Comparison of ENCODE assay signal across 9 cellular contexts in the genomic region with DNA sequence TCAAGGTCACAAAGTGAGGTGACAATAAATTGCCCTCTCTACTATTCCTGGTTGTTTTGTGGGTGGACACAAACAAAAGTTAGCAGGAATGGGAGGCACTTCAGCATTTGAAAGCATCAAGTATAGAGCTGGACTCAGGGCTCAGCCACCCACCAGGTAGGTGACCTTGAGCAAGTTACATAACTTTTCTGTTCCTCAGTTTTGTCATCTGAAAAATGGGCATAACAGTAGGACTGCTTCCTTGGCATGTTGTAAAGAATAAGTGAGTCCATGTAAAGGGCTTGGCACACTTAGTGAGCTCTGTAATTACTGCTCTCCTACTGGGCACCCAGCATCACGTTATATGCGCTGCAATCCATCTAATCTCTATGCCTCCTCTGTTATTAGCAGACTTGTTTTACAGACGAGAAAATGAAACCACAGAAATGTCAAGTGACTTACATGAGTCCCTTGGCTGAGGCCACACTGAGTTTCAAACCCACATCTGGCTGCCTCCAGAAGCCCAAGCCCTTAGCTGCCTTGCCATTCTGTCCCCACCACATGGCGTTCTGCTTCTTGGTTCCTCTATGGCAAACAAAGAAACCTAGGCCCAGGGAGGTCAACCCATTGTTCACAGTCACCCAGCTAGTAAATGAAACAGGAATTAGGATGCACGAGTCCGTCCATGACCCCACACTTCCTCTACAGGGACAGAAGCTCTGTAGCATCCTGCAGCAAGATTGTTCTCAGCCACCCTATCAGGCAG.
DNase-seq lines count a peak whose midpoint lies in the region; ATAC-seq, FAIRE-seq and TF ChIP-seq lines count a peak whose summit lies in the region.
"Had no signal": no experiment of that assay in that cellular context is flagged by ENCODE, and none has a peak within 500 bp of the region (broad histone marks: within the 10 kb centered on the region; RNA-seq: fewer than 3 reads in every experiment).

No MANE protein-coding gene starts in this region.

- H3K4me1 ChIP-seq in hepatocyte (ENCODE audit: insufficient read depth) = no peaks in the 10 kb centered on the region

- H3K9me3 ChIP-seq in hepatocyte (ENCODE audit: low read depth) = no peaks in the 10 kb centered on the region
- H3K9me3 ChIP-seq: SK-N-SH had no signal

- no peak for TF ChIP-seq CTCF in bronchial epithelial cell (IDR thresholded peaks at IDR 0.05; ENCODE audit: insufficient read depth, low read length, severe bottlenecking)
- no peak for TF ChIP-seq CTCF in hepatocyte (IDR thresholded peaks at IDR 0.05; ENCODE audit: poor library complexity)
- no peak for TF ChIP-seq CTCF in D721Med (IDR thresholded peaks at IDR 0.05; ENCODE audit: insufficient read depth, missing control alignments)

- no peaks in the 10 kb centered on the region for H4K20me1 ChIP-seq in hepatocyte (ENCODE audit: insufficient read depth, poor library complexity, severe bottlenecking)

- WGBS in hepatocyte (ENCODE audit: low lambda C conversion rate, missing lambda C conversion rate) = 83% methylated on average over 6 of the region's 6 CpGs

- FAIRE-seq in bronchial epithelial cell (lab: Jason Lieb, UNC) (peak; percentile 66), D721Med (lab: Jason Lieb, UNC) (no peak)

- no peaks in the 10 kb centered on the region for H3K79me2 ChIP-seq in hepatocyte

- H3K9me2 ChIP-seq in hepatocyte (replicated peaks; ENCODE audit: insufficient read depth) = no peaks in the 10 kb centered on the region
- H3K9me2 ChIP-seq: SK-N-SH had no signal

- no peaks in the 10 kb centered on the region for H3K36me3 ChIP-seq in bronchial epithelial cell (ENCODE audit: control insufficient read depth, insufficient read depth, low read length)
- no peaks in the 10 kb centered on the region for H3K36me3 ChIP-seq in hepatocyte (replicated peaks; ENCODE audit: insufficient read depth, low read depth)

- peaks cover 3% of the 10 kb centered on the region for H3K27me3 ChIP-seq in bronchial epithelial cell (ENCODE audit: control insufficient read depth, insufficient read depth, low read length)
- H3K27me3 ChIP-seq in hepatocyte = peaks cover 20% of the 10 kb centered on the region

- H2AFZ ChIP-seq in hepatocyte = no peak overlapping the region

- DNase-seq in bronchial epithelial cell (ENCODE audit: low read depth) (no peak), ureter (ENCODE audit: low spot score) (no peak), hepatocyte (ENCODE audit: low spot score) (no peak), D721Med (ENCODE audit: insufficient read length, low spot score) (no peak), activated gamma-delta T cell treated with Interleukin-2 at 50 U/mL for 16 hours (no peak)
- DNase-seq: SK-N-SH had no signal

- H3K4me3 ChIP-seq in bronchial epithelial cell (ENCODE audit: low read depth, low read length) = no peak overlapping the region
- no peak overlapping the region for H3K4me3 ChIP-seq in hepatocyte

- ATAC-seq in GM18498 (IDR thresholded peaks at IDR 0.05; ENCODE audit: unreplicated experiment) = peak; percentile 77
- peak; percentile 85 for ATAC-seq in GM21390 (IDR thresholded peaks at IDR 0.05; ENCODE audit: unreplicated experiment)
- peak; percentile 60 for ATAC-seq in HG03175 (IDR thresholded peaks at IDR 0.05; ENCODE audit: unreplicated experiment)

- H3K4me2 ChIP-seq in hepatocyte = no peak overlapping the region
- H3K4me2 ChIP-seq: SK-N-SH had no signal

- H3K27ac ChIP-seq in hepatocyte = no peak overlapping the region
